Comparison of ENCODE assay signal across 19 cellular contexts in the genomic region with DNA sequence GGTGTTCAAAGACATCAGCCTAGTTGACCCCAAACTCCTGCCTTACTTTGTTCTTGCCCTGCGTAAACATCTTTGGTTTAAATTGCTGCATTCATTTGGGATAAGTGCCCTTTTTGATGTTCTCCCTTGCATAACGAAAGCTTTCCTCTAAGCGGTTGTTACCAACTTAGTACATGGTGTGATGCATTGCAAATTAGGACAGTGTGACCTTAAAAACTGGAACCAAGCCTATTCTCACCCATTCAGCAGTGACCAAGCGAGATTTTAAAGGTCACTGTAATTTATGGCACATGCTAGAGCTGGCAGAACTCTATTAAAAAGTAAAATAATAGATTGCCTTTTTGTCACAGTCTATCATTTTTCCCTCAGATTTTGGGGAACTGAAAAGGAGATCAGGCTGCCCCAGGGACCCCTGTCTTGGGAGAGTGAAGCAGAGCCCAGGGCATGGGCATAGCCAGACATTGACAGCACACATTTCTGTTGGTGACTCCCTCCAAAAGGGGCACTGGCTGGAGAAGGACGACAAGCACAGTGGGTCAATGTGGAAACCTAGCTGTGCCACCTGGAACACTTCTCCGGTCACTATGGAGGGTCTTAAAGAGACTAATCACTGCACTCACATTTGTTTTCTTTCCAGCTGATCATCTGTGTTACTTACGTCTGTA.
"Had no signal": no experiment of that assay in that cellular context is flagged by ENCODE, and none has a peak within 500 bp of the region (broad histone marks: within the 10 kb centered on the region; RNA-seq: fewer than 3 reads in every experiment).

No MANE protein-coding gene starts in this region.

- H3K27me3 ChIP-seq: breast epithelium, tibial artery had no signal

- H3K36me3 Mint-ChIP-seq: activated naive CD4-positive, alpha-beta T cell treated with anti-CD3 and anti-CD28 coated beads, Interleukin-2, amount 50 U/mL, for 72 hours; naive thymus-derived CD8-positive, alpha-beta T cell had no signal

- H3K4me1 Mint-ChIP-seq: naive thymus-derived CD8-positive, alpha-beta T cell had no signal

- H3K9me3 Mint-ChIP-seq: activated naive CD4-positive, alpha-beta T cell treated with anti-CD3 and anti-CD28 coated beads, Interleukin-2, amount 50 U/mL, for 72 hours; dendritic cell treated with granulocyte-macrophage colony-stimulating factor and Interleukin-4, amounts not matched to agents 40 ng/mL and 50 ng/mL, for 4 days; stimulated activated naive CD8-positive, alpha-beta T cell treated with anti-CD3 and anti-CD28 coated beads, Interleukin-15, Interleukin-2, amounts not matched to agents 100 ng/mL and 50 ng/mL, for 24 hours had no signal

- H3K27me3 Mint-ChIP-seq: dendritic cell treated with granulocyte-macrophage colony-stimulating factor and Interleukin-4, amounts not matched to agents 40 ng/mL and 50 ng/mL, for 4 days; progenitor cell of endocrine pancreas; stimulated activated naive CD8-positive, alpha-beta T cell treated with anti-CD3 and anti-CD28 coated beads, Interleukin-15, Interleukin-2, amounts not matched to agents 100 ng/mL and 50 ng/mL, for 24 hours had no signal

- ATAC-seq: activated naive CD4-positive, alpha-beta T cell treated with anti-CD3 and anti-CD28 coated beads, Interleukin-2, amount 50 U/mL, for 72 hours; naive thymus-derived CD8-positive, alpha-beta T cell; WTC11 had no signal

- H3K4me3 ChIP-seq: breast epithelium, tibial artery had no signal

- DNase-seq: activated T-cell treated with anti-CD3 and anti-CD28 coated beads, Interleukin-2, amount 50 U/mL, for 1 hour; effector CD4-positive, alpha-beta T cell; erythroblast; glutamatergic neuron; hypothalamus; islet precursor cell; naive thymus-derived CD8-positive, alpha-beta T cell; retina; stimulated activated CD4-positive, alpha-beta T cell treated with anti-CD3 and anti-CD28 coated beads, Interleukin-4, amount 100 ng/mL, for 4 hours; substantia nigra; T1000; tibial artery had no signal

- H3K36me3 ChIP-seq: breast epithelium, tibial artery had no signal

- H3K27ac Mint-ChIP-seq: activated naive CD4-positive, alpha-beta T cell treated with anti-CD3 and anti-CD28 coated beads, Interleukin-2, amount 50 U/mL, for 72 hours; dendritic cell treated with granulocyte-macrophage colony-stimulating factor and Interleukin-4, amounts not matched to agents 40 ng/mL and 50 ng/mL, for 4 days; mesothelial cell of epicardium; naive thymus-derived CD8-positive, alpha-beta T cell; progenitor cell of endocrine pancreas; stimulated activated naive CD8-positive, alpha-beta T cell treated with anti-CD3 and anti-CD28 coated beads, Interleukin-15, Interleukin-2, amounts not matched to agents 100 ng/mL and 50 ng/mL, for 24 hours; WTC11 had no signal

- H3K9me3 ChIP-seq: breast epithelium, tibial artery had no signal

- H3K27ac ChIP-seq: breast epithelium, tibial artery had no signal

- H3K4me3 Mint-ChIP-seq: dendritic cell treated with granulocyte-macrophage colony-stimulating factor and Interleukin-4, amounts not matched to agents 40 ng/mL and 50 ng/mL, for 4 days; mesothelial cell of epicardium; naive thymus-derived CD8-positive, alpha-beta T cell; stimulated activated naive CD8-positive, alpha-beta T cell treated with anti-CD3 and anti-CD28 coated beads, Interleukin-15, Interleukin-2, amounts not matched to agents 100 ng/mL and 50 ng/mL, for 24 hours; WTC11 had no signal

- H3K4me1 ChIP-seq: breast epithelium, tibial artery had no signal
